ENCODE assay signal across 23 cellular contexts in the genomic region with DNA sequence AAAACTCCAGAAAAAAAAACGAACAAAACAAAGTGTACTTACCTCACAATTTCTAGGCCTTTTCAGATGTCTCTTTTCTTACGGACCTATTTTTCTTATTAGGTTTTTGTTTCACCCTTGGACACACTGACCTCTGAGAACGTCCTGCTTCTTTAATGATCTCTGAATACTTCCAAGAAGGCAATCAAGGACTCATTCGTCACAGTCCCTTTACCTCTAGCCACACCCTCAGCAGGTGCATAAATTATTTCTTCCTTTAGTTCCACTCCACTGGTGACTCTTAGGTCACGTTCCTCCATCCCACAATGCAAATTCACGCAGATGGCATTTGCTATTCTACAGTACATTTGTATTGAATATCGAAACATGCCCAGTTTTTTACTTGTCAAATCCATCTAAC. TPM values are rescaled to one million over a fixed set of nuclear protein-coding genes. Genes with fewer than 3 reads are reported as not detected.
A peak's percentile ranks its signal among the peaks of the same experiment; 100 is the strongest.
DNase-seq lines count a peak whose midpoint lies in the region; ATAC-seq, FAIRE-seq and TF ChIP-seq lines count a peak whose summit lies in the region.
"Had no signal": no experiment of that assay in that cellular context is flagged by ENCODE, and none has a peak within 500 bp of the region (broad histone marks: within the 10 kb centered on the region; RNA-seq: fewer than 3 reads in every experiment).

No MANE protein-coding gene starts in this region.

- no peak for ATAC-seq in activated CD4-positive, CD25-positive, alpha-beta regulatory T cell treated with anti-CD3 and anti-CD28 coated beads, Interleukin-2, amount 50 U/mL, for 24 hours
- ATAC-seq: activated CD8-positive, alpha-beta memory T cell treated with anti-CD3 and anti-CD28 coated beads, Interleukin-2, amount 10 ng/mL, durations not matched to agents 7 days and 5 days; natural killer cell had no signal

- DNase-seq in GM19239 (ENCODE audit: insufficient read length, low spot score) (no peak), Peyer's patch (peak in 1 of 3 donors; percentile 63), kidney tubule cell (ENCODE audit: low spot score) (peak; percentile 41), small intestine (peak; percentile 92), DMS153 (lab: John Stamatoyannopoulos, UW) (no peak), DMS79 (lab: John Stamatoyannopoulos, UW) (no peak)
- DNase-seq: activated CD4-positive, CD25-positive, alpha-beta regulatory T cell treated with anti-CD3 and anti-CD28 coated beads, Interleukin-2, amount 50 U/mL, for 72 hours; activated CD8-positive, alpha-beta memory T cell treated with anti-CD3 and anti-CD28 coated beads, Interleukin-2, amount 10 ng/mL, durations not matched to agents 7 days and 5 days; cerebellar nuclear complex; effector CD8-positive, alpha-beta T cell; hippocampal formation; MV-4-11; natural killer cell; NCI-H187; NCI-H526 treated with DMSO at 0.1 percent for 48 hours; posterior cingulate gyrus; uterus had no signal

- H3K9me3 ChIP-seq in Peyer's patch (no peaks in the 10 kb centered on the region), small intestine (ENCODE audit: control insufficient read depth, low read depth) (no peaks in the 10 kb centered on the region)
- H3K9me3 ChIP-seq: esophagus muscularis mucosa, suprapubic skin, uterus had no signal

- TF ChIP-seq POLR2A in Peyer's patch (IDR thresholded peaks at IDR 0.05): peak in 1 of 2 donors; percentile 59

- H3K27ac ChIP-seq in Peyer's patch (peak overlapping the region in 3 of 4 donors; percentile 13 to 71 (median 58)), small intestine (ENCODE audit: low read depth in 1 of 2, low read length in 1 of 2) (peak overlapping the region in 1 of 2 donors; percentile 1)
- H3K27ac ChIP-seq: esophagus muscularis mucosa, KMS-11, suprapubic skin, uterus had no signal

- peaks cover 0 to 24% (median 0%) of the 10 kb centered on the region in 4 donors for H3K4me1 ChIP-seq in Peyer's patch
- peaks cover 7 to 13% of the 10 kb centered on the region in 2 donors for H3K4me1 ChIP-seq in small intestine (ENCODE audit: control insufficient read depth in 2 of 2, insufficient read depth in 1 of 2, low read depth in 1 of 2, low read length in 1 of 2)

- H3K4me3 ChIP-seq in Peyer's patch: peak overlapping the region in 1 of 4 donors; percentile 28
- peak overlapping the region in 1 of 2 donors; percentile 35 for H3K4me3 ChIP-seq in small intestine (ENCODE audit: low read depth in 1 of 2, low read length in 2 of 2)
- H3K4me3 ChIP-seq: esophagus muscularis mucosa, suprapubic skin, uterus had no signal

- no peaks in the 10 kb centered on the region for H3K27me3 ChIP-seq in Peyer's patch
- H3K27me3 ChIP-seq in small intestine (ENCODE audit: control insufficient read depth in 2 of 2, insufficient read depth in 2 of 2, low read length in 2 of 2): no peaks in the 10 kb centered on the region
- H3K27me3 ChIP-seq: esophagus muscularis mucosa, suprapubic skin, uterus had no signal

- 26 to 60% (median 54%) methylated on average over 7 of the region's 7 CpGs for WGBS in small intestine, 3 donors

- FAIRE-seq in GM19239 (lab: Jason Lieb, UNC): peak; percentile 84
- FAIRE-seq in small intestine (lab: Jason Lieb, UNC): peak; percentile 75
- FAIRE-seq: HTR-8/SVneo, islet of Langerhans had no signal

- H3K36me3 ChIP-seq in Peyer's patch: no peaks in the 10 kb centered on the region
- H3K36me3 ChIP-seq in small intestine (ENCODE audit: control insufficient read depth in 2 of 2, insufficient read depth in 2 of 2, low read length in 2 of 2): no peaks in the 10 kb centered on the region
- H3K36me3 ChIP-seq: esophagus muscularis mucosa, suprapubic skin, uterus had no signal

- TF ChIP-seq CTCF in Peyer's patch (IDR thresholded peaks at IDR 0.05): no peak

RNA-seq across cellular contexts. Expression of gene PELI1, which starts 21.9 kb away (rescaled TPM):
- total RNA-seq in Peyer's patch: 10 to 100 TPM; 22.3 to 45.7 (median 40.2) TPM
- 10 to 100 TPM; 20.5 to 26.6 (median 23.2) TPM for polyA plus RNA-seq in small intestine

Comparison
In these comparisons a context has a peak if more than half of its experiments do, and no peak if none do; other contexts are left out.
1. DNase-seq: peak in kidney tubule cell (single experiment) and small intestine (single experiment); none in GM19239 (single experiment), DMS153 (single experiment) and DMS79 (single experiment).